ENCODE assay signal across 1 cellular context in the genomic region with DNA sequence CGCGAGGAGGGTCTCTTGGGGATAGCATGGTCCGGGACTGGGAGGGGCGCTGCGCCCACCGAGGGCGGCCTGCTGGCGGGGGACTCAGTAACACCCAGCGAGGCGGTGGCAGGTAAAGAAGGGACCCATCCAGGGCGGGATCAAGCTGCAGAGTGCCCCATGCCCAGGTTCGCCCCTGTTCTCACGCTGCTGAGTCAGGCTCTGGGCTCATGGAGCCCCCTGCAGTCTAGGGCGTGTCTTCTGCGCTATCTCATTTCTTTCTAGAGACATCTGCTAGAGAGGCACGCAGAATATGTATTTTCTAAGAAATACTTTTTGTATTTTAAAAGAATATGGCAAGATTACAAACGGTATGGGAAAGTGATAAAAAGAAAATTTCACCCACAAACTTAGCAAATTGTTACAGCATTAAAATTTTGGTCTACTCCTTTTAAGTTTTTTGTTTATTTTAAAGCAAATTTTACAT.
TF ChIP-seq lines count a peak whose summit lies in the region.

No MANE protein-coding gene starts in this region.

TF ChIP-seq in GM12878, 131 proteins besides CTCF, POLR2A, EP300 and RAD21 (continued from another document and continues in another):
- TF ChIP-seq ZBTB11 (CRISPR knock-in tag; IDR thresholded peaks at IDR 0.05) = no peak
- peak; percentile 61; the same call in 1 of the 2 replicates for TF ChIP-seq BACH1 (IDR thresholded peaks at IDR 0.05; ENCODE audit: borderline replicate concordance)
- TF ChIP-seq HDGF (IDR thresholded peaks at IDR 0.05) = peak; percentile 41; the same call in 1 of the 2 replicates
- TF ChIP-seq NR2C1 (IDR thresholded peaks at IDR 0.05) = no peak
- no peak for TF ChIP-seq RBBP5 (conservative IDR thresholded peaks at IDR 0.05)
- TF ChIP-seq, protein P1, sequence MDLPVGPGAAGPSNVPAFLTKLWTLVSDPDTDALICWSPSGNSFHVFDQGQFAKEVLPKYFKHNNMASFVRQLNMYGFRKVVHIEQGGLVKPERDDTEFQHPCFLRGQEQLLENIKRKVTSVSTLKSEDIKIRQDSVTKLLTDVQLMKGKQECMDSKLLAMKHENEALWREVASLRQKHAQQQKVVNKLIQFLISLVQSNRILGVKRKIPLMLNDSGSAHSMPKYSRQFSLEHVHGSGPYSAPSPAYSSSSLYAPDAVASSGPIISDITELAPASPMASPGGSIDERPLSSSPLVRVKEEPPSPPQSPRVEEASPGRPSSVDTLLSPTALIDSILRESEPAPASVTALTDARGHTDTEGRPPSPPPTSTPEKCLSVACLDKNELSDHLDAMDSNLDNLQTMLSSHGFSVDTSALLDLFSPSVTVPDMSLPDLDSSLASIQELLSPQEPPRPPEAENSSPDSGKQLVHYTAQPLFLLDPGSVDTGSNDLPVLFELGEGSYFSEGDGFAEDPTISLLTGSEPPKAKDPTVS (IDR thresholded peaks at IDR 0.05; ENCODE audit: low read depth, low read length) = no peak
- TF ChIP-seq ELK1 (IDR thresholded peaks at IDR 0.05; ENCODE audit: low read depth, low read length) = no peak
- TF ChIP-seq, protein P2, sequence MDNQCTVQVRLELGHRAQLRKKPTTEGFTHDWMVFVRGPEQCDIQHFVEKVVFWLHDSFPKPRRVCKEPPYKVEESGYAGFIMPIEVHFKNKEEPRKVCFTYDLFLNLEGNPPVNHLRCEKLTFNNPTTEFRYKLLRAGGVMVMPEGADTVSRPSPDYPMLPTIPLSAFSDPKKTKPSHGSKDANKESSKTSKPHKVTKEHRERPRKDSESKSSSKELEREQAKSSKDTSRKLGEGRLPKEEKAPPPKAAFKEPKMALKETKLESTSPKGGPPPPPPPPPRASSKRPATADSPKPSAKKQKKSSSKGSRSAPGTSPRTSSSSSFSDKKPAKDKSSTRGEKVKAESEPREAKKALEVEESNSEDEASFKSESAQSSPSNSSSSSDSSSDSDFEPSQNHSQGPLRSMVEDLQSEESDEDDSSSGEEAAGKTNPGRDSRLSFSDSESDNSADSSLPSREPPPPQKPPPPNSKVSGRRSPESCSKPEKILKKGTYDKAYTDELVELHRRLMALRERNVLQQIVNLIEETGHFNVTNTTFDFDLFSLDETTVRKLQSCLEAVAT (IDR thresholded peaks at IDR 0.05) = 0 out of 2 replicates have a peak, but pooled peaks have one; percentile 49
- 0 out of 2 replicates have a peak, but pooled peaks have one; percentile 8 for TF ChIP-seq IKZF1 (conservative IDR thresholded peaks at IDR 0.05)
- TF ChIP-seq WRNIP1 (IDR thresholded peaks at IDR 0.05; ENCODE audit: borderline replicate concordance, low read depth, low read length) = no peak
- TF ChIP-seq HCFC1 (IDR thresholded peaks at IDR 0.05; ENCODE audit: low read length) = no peak
- TF ChIP-seq HDAC6 (IDR thresholded peaks at IDR 0.05; ENCODE audit: unreplicated experiment) = no peak
- TF ChIP-seq MYB (IDR thresholded peaks at IDR 0.05; ENCODE audit: borderline replicate concordance, low read depth, low read length) = no peak
- TF ChIP-seq REST (IDR thresholded peaks at IDR 0.05; ENCODE audit: low read depth, low read length) = no peak
- no peak for TF ChIP-seq SUPT20H (IDR thresholded peaks at IDR 0.05; ENCODE audit: borderline replicate concordance, control insufficient read depth, low read depth, low read length)
- 0 out of 2 replicates have a peak, but pooled peaks have one; percentile 30 for TF ChIP-seq ZNF687 (IDR thresholded peaks at IDR 0.05)
- peak; percentile 21; the same call in 1 of the 2 replicates for TF ChIP-seq MXI1 (IDR thresholded peaks at IDR 0.05; ENCODE audit: low read depth, low read length)
- no peak for TF ChIP-seq ZNF24 (IDR thresholded peaks at IDR 0.05)
- no peak for TF ChIP-seq BCL11A (IDR thresholded peaks at IDR 0.05; ENCODE audit: low read depth, low read length)
- TF ChIP-seq RB1 (IDR thresholded peaks at IDR 0.05; ENCODE audit: borderline replicate concordance) = no peak
- no peak for TF ChIP-seq BRCA1 (IDR thresholded peaks at IDR 0.05; ENCODE audit: low read depth, low read length)
- TF ChIP-seq, protein P3, sequence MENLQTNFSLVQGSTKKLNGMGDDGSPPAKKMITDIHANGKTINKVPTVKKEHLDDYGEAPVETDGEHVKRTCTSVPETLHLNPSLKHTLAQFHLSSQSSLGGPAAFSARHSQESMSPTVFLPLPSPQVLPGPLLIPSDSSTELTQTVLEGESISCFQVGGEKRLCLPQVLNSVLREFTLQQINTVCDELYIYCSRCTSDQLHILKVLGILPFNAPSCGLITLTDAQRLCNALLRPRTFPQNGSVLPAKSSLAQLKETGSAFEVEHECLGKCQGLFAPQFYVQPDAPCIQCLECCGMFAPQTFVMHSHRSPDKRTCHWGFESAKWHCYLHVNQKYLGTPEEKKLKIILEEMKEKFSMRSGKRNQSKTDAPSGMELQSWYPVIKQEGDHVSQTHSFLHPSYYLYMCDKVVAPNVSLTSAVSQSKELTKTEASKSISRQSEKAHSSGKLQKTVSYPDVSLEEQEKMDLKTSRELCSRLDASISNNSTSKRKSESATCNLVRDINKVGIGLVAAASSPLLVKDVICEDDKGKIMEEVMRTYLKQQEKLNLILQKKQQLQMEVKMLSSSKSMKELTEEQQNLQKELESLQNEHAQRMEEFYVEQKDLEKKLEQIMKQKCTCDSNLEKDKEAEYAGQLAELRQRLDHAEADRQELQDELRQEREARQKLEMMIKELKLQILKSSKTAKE (IDR thresholded peaks at IDR 0.05; ENCODE audit: low read depth, poor library complexity, severe bottlenecking) = no peak
- TF ChIP-seq TCF7 (IDR thresholded peaks at IDR 0.05; ENCODE audit: borderline replicate concordance) = no peak
- TF ChIP-seq, protein P4, sequence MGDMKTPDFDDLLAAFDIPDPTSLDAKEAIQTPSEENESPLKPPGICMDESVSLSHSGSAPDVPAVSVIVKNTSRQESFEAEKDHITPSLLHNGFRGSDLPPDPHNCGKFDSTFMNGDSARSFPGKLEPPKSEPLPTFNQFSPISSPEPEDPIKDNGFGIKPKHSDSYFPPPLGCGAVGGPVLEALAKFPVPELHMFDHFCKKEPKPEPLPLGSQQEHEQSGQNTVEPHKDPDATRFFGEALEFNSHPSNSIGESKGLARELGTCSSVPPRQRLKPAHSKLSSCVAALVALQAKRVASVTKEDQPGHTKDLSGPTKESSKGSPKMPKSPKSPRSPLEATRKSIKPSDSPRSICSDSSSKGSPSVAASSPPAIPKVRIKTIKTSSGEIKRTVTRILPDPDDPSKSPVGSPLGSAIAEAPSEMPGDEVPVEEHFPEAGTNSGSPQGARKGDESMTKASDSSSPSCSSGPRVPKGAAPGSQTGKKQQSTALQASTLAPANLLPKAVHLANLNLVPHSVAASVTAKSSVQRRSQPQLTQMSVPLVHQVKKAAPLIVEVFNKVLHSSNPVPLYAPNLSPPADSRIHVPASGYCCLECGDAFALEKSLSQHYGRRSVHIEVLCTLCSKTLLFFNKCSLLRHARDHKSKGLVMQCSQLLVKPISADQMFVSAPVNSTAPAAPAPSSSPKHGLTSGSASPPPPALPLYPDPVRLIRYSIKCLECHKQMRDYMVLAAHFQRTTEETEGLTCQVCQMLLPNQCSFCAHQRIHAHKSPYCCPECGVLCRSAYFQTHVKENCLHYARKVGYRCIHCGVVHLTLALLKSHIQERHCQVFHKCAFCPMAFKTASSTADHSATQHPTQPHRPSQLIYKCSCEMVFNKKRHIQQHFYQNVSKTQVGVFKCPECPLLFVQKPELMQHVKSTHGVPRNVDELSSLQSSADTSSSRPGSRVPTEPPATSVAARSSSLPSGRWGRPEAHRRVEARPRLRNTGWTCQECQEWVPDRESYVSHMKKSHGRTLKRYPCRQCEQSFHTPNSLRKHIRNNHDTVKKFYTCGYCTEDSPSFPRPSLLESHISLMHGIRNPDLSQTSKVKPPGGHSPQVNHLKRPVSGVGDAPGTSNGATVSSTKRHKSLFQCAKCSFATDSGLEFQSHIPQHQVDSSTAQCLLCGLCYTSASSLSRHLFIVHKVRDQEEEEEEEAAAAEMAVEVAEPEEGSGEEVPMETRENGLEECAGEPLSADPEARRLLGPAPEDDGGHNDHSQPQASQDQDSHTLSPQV (IDR thresholded peaks at IDR 0.05) = no peak
- no peak for TF ChIP-seq TARDBP (IDR thresholded peaks at IDR 0.05; ENCODE audit: borderline replicate concordance)
- no peak for TF ChIP-seq MEF2A (IDR thresholded peaks at IDR 0.05; ENCODE audit: insufficient read depth, low read depth, low read length)
